30 cellular contexts compared by ENCODE assay signal in the genomic region with DNA sequence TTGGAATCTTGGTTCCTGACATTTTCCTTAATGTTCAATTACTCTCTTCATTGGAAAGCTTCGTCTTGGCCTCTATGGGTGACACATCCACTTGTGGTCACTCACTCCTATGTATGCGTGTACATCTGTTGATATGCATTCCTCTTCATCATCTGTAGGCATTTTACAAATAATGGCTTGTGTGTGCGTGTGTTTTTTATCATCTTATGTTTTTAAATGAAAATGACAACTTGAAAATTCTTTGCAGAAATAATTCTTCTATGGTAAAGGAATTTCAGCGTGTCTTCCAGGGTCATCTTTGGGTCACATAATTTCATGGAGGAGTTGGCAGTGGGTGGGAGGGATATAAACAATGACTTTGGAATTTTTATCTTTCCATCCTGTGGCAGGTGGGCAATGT.
"Had no signal": no experiment of that assay in that cellular context is flagged by ENCODE, and none has a peak within 500 bp of the region (broad histone marks: within the 10 kb centered on the region; RNA-seq: fewer than 3 reads in every experiment).

No MANE protein-coding gene starts in this region.

- H3K27me3 ChIP-seq: neutrophil, ovary, sigmoid colon, upper lobe of left lung, vagina had no signal

- H3K27ac ChIP-seq: coronary artery, neutrophil, ovary, sigmoid colon, vagina had no signal

- ATAC-seq: activated naive CD8-positive, alpha-beta T cell treated with anti-CD3 and anti-CD28 coated beads, Interleukin-2, amount 50 U/mL, for 24 hours; activated T-cell treated with anti-CD3 and anti-CD28 coated beads, Interleukin-2, amount 50 U/mL, for 4 hours; activated T-helper 17 cell treated with anti-CD3 and anti-CD28 coated beads, Interleukin-2, amount 50 U/mL, for 72 hours; effector memory CD8-positive, alpha-beta T cell; mucosa of descending colon; natural killer cell treated with Interleukin-12 subunit alpha and Interleukin-12 subunit beta and Interleukin-15 and Interleukin-18, amount 100 ng/mL, for 72 hours; stimulated activated memory B cell treated with anti-CD40 and anti-IgM and Interleukin-4, amounts not matched to agents 10 μg/mL and 1 μg/mL and 100 μg/mL, for 72 hours; stimulated activated naive CD8-positive, alpha-beta T cell treated with anti-CD3 and anti-CD28 coated beads, Interleukin-15, amount 100 ng/mL, for 72 hours; T-helper 17 cell; WTC11 had no signal

- H3K4me1 ChIP-seq: vagina had no signal

- DNase-seq: activated CD4-positive, alpha-beta memory T cell treated with anti-CD3 and anti-CD28 coated beads, Interleukin-2, amount 10 ng/mL, durations not matched to agents 7 days and 5 days; activated CD4-positive, alpha-beta T cell treated with anti-CD3 and anti-CD28 coated beads for 1 hour; activated CD4-positive, alpha-beta T cell treated with anti-CD3 and anti-CD28 coated beads, Interleukin-2, amount 10 ng/mL, durations not matched to agents 7 days and 5 days; activated naive CD8-positive, alpha-beta T cell treated with anti-CD3 and anti-CD28 coated beads, Interleukin-2, amount 50 U/mL, for 24 hours; activated T-cell treated with anti-CD3 and anti-CD28 coated beads, Interleukin-2, amount 50 U/mL, for 4 hours; aorta; effector memory CD8-positive, alpha-beta T cell; erythroblast; head of caudate nucleus; hippocampal formation; mucosa of descending colon; ovary; sigmoid colon; stimulated activated CD4-positive, alpha-beta T cell treated with anti-CD3 and anti-CD28 coated beads, Interleukin-1b, Interleukin-23, amount 100 ng/mL, for 48 hours; stimulated activated CD4-positive, alpha-beta T cell treated with anti-CD3 and anti-CD28 coated beads, Interleukin-4, amount 100 ng/mL, for 4 hours; stimulated activated CD8-positive, alpha-beta memory T cell treated with anti-CD3 and anti-CD28 coated beads, Interleukin-4, amount 100 ng/mL, for 48 hours; stimulated activated naive CD8-positive, alpha-beta T cell treated with anti-CD3 and anti-CD28 coated beads, Interleukin-15, amount 100 ng/mL, for 72 hours; substantia nigra; T-helper 17 cell; T1000; upper lobe of left lung had no signal

- H3K4me3 ChIP-seq: coronary artery, lung, mucosa of descending colon, ovary, sigmoid colon, smooth muscle cell, upper lobe of left lung, vagina had no signal

- H3K36me3 ChIP-seq: neutrophil, ovary, sigmoid colon, upper lobe of left lung, vagina had no signal

- H3K9me3 ChIP-seq: mucosa of descending colon, neutrophil, ovary, sigmoid colon, upper lobe of left lung, vagina had no signal

- H3K4me2 ChIP-seq: smooth muscle cell had no signal
